ENCODE assay signal across 8 cellular contexts in genomic region chr2:209495068-209495620, GRCh38.
DNase-seq lines count a peak whose midpoint lies in the region; ATAC-seq, FAIRE-seq and TF ChIP-seq lines count a peak whose summit lies in the region.
"Not testable (repeated sequence)": the region's sequence is repeated elsewhere in the genome, so short reads cannot be mapped to it uniquely, and the experiment has no call there.

No MANE protein-coding gene starts in this region.

- not testable (repeated sequence) for TF ChIP-seq CTCF in Calu3 (IDR thresholded peaks at IDR 0.05; ENCODE audit: unreplicated experiment); Panc1 (IDR thresholded peaks at IDR 0.05); body of pancreas (IDR thresholded peaks at IDR 0.05); endothelial cell of umbilical vein (IDR thresholded peaks at IDR 0.05; ENCODE audit: extremely low read depth in 1 of 2, insufficient read depth in 1 of 2, low read depth in 1 of 2, low read length in 2 of 2); heart right ventricle (IDR thresholded peaks at IDR 0.05); lower lobe of right lung (IDR thresholded peaks at IDR 0.05); gastrocnemius medialis (IDR thresholded peaks at IDR 0.05 in 4 of 5, conservative IDR thresholded peaks at IDR 0.05 in 1 of 5); thyroid gland (IDR thresholded peaks at IDR 0.05)

- not testable (repeated sequence) for FAIRE-seq in endothelial cell of umbilical vein (lab: Jason Lieb, UNC)

- 89 to 93% methylated on average over 5 to 13 of the region's 13 CpGs for WGBS in body of pancreas, 2 donors
- 75 to 87% methylated on average over 13 of the region's 13 CpGs for WGBS in heart right ventricle, 2 donors
- 84 to 85% methylated on average over 11 to 13 of the region's 13 CpGs for WGBS in thyroid gland, 2 donors

- H3K4me3 ChIP-seq in Panc1 (ENCODE audit: low read depth in 2 of 2, low read length in 2 of 2); body of pancreas; lower lobe of right lung; thyroid gland (replicated peaks in 1 of 3): not testable (repeated sequence)
- H3K4me3 ChIP-seq in endothelial cell of umbilical vein (replicated peaks in 1 of 3; ENCODE audit: insufficient read depth in 1 of 3, low read depth in 1 of 3, low read length in 3 of 3): peak overlapping the region in 1 of 3 experiments; percentile 52
- H3K4me3 ChIP-seq in heart right ventricle: peak overlapping the region in 5 of 10 donors; percentile 10 to 21 (median 19)
- peak overlapping the region in 1 of 4 donors; percentile 9 for H3K4me3 ChIP-seq in gastrocnemius medialis

- H3K9me3 Mint-ChIP-seq in Calu3 (ENCODE audit: low read depth, unreplicated experiment): peaks cover 14% of the 10 kb centered on the region

- H3K27me3 Mint-ChIP-seq in Calu3 (ENCODE audit: unreplicated experiment): not testable (repeated sequence)

- H3K36me3 ChIP-seq in Panc1 (ENCODE audit: control insufficient read depth, insufficient read depth, low read length); body of pancreas (replicated peaks in 1 of 2; ENCODE audit: insufficient read depth in 1 of 2, low read depth in 2 of 2); endothelial cell of umbilical vein (ENCODE audit: control insufficient read depth in 2 of 2, extremely low read depth in 1 of 2, insufficient read depth in 2 of 2, low read length in 2 of 2); heart right ventricle; lower lobe of right lung; gastrocnemius medialis; thyroid gland: not testable (repeated sequence)

- not testable (repeated sequence) for H3K4me1 ChIP-seq in Panc1 (ENCODE audit: control insufficient read depth, insufficient read depth, low read length)
- peaks cover 20% of the 10 kb centered on the region for H3K4me1 ChIP-seq in body of pancreas
- peaks cover 30% of the 10 kb centered on the region for H3K4me1 ChIP-seq in endothelial cell of umbilical vein (ENCODE audit: control insufficient read depth, extremely low read depth, insufficient read depth, low read length)
- peaks cover 3 to 36% (median 15%) of the 10 kb centered on the region in 9 donors for H3K4me1 ChIP-seq in heart right ventricle
- peaks cover 17% of the 10 kb centered on the region for H3K4me1 ChIP-seq in lower lobe of right lung
- peaks cover 0 to 12% of the 10 kb centered on the region in 2 donors for H3K4me1 ChIP-seq in gastrocnemius medialis
- H3K4me1 ChIP-seq in thyroid gland: peaks cover 9 to 16% of the 10 kb centered on the region in 2 donors

- H3K27ac ChIP-seq in Panc1 (ENCODE audit: low read length) (peak overlapping the region; percentile 68), body of pancreas (peak overlapping the region; percentile 74 to 87 (median 80)), endothelial cell of umbilical vein (ENCODE audit: insufficient read depth, low read depth, low read length) (peak overlapping the region; percentile 100), heart right ventricle (peak overlapping the region; percentile 70 to 93 (median 82)), lower lobe of right lung (peak overlapping the region; percentile 74), gastrocnemius medialis (peak overlapping the region; percentile 70 to 79 (median 75)), thyroid gland (peak overlapping the region; percentile 39 to 90 (median 52))

- not testable (repeated sequence) for H3K4me3 Mint-ChIP-seq in Calu3 (ENCODE audit: low read depth, unreplicated experiment)

- peak overlapping the region; percentile 74 for H3K9ac ChIP-seq in endothelial cell of umbilical vein (replicated peaks; ENCODE audit: extremely low read depth, insufficient read depth, low read length)

- CTCF ChIA-PET in Calu3 (lab: Charles Lee) (interaction anchor here (0.6 to 1.4 kb wide), 5 partner anchors 8 to 21 kb away, joined by 3 to 5 read pairs (median 3); no protein-coding TSS in a partner anchor), endothelial cell of umbilical vein (lab: Charles Lee) (interaction anchor here (1.0 to 3.1 kb wide), 10 partner anchors 9 to 160 kb away, joined by 3 to 34 read pairs (median 4); partner anchors contain the start of gene MAP2)
- CTCF ChIA-PET in Panc1 (lab: Charles Lee): not testable (repeated sequence)

- POLR2A ChIA-PET in Panc1 (lab: Charles Lee): not testable (repeated sequence)
- POLR2A ChIA-PET in endothelial cell of umbilical vein (lab: Charles Lee): interaction anchor here (1.0 to 1.1 kb wide), 3 partner anchors 19 to 676 kb away, joined by 3 read pairs; partner anchors contain the start of gene KANSL1L

- H2AFZ ChIP-seq in endothelial cell of umbilical vein (ENCODE audit: low read depth, low read length): peak overlapping the region; percentile 54

- not testable (repeated sequence) for H3K36me3 Mint-ChIP-seq in Calu3 (ENCODE audit: insufficient read depth, unreplicated experiment)

- not testable (repeated sequence) for BruUV-seq in Calu3 (replicated peaks; lab: Mats Ljungman, UMichigan); Panc1 (replicated peaks; lab: Mats Ljungman, UMichigan)
- TSS peak; percentile 87 for BruUV-seq in endothelial cell of umbilical vein (replicated peaks; lab: Mats Ljungman, UMichigan)

- H3K4me1 Mint-ChIP-seq in Calu3 (ENCODE audit: low read depth, unreplicated experiment): peaks cover 17% of the 10 kb centered on the region

- peak; percentile 5 for DNase-seq in Calu3
- not testable (repeated sequence) for DNase-seq in Panc1 (ENCODE audit: low read depth, low spot score); body of pancreas; endothelial cell of umbilical vein (ENCODE audit: low read depth, low spot score); heart right ventricle; lower lobe of right lung; gastrocnemius medialis; thyroid gland

- in situ Hi-C loops in Panc1 (cut with HindIII; ENCODE audit: low pct_unique_long_range_greater_than_20kb, low sequenced_read_pairs); gastrocnemius medialis (cut with MboI; ENCODE audit: low sequenced_read_pairs in 4 of 4): not testable (repeated sequence)

- not testable (repeated sequence) for H3K9me3 ChIP-seq in Panc1 (ENCODE audit: control insufficient read depth, insufficient read depth, low read depth, low read length); body of pancreas; endothelial cell of umbilical vein (replicated peaks; ENCODE audit: control insufficient read depth, insufficient read depth, low read length); gastrocnemius medialis; thyroid gland
- H3K9me3 ChIP-seq in heart right ventricle (peaks cover 0 to 73% (median 30%) of the 10 kb centered on the region in 11 donors), lower lobe of right lung (peaks cover 13% of the 10 kb centered on the region)

- H3K27me3 ChIP-seq in Panc1 (ENCODE audit: control insufficient read depth, insufficient read depth, low read length); body of pancreas; endothelial cell of umbilical vein (ENCODE audit: control insufficient read depth in 2 of 2, insufficient read depth in 2 of 2, low read length in 2 of 2); heart right ventricle; lower lobe of right lung (ENCODE audit: low read depth); gastrocnemius medialis; thyroid gland: not testable (repeated sequence)

- not testable (repeated sequence) for H4K20me1 ChIP-seq in endothelial cell of umbilical vein (replicated peaks; ENCODE audit: control insufficient read depth, extremely low read depth, insufficient read depth, low read length)

- H3K27ac Mint-ChIP-seq in Calu3 (ENCODE audit: unreplicated experiment): peak overlapping the region; percentile 74

- H3K4me2 ChIP-seq in endothelial cell of umbilical vein (ENCODE audit: insufficient read depth, low read length): peak overlapping the region; percentile 82

- not testable (repeated sequence) for H3K9me1 ChIP-seq in endothelial cell of umbilical vein (replicated peaks; ENCODE audit: control insufficient read depth, extremely low read depth, insufficient read depth, low read length)

- dilution Hi-C loops in endothelial cell of umbilical vein (cut with MboI; ENCODE audit: extremely low pct_ligation_motif_present, low sequenced_read_pairs): not testable (repeated sequence)

- H3K79me2 ChIP-seq in endothelial cell of umbilical vein (ENCODE audit: control insufficient read depth, insufficient read depth, low read length): not testable (repeated sequence)

- ATAC-seq in Panc1, body of pancreas, lower lobe of right lung, gastrocnemius medialis: not testable (repeated sequence)
- peak in 2 of 8 donors; percentile 10 to 23 for ATAC-seq in heart right ventricle

- intact Hi-C loops in Calu3 (cut with micrococcal nuclease; ENCODE audit: unreplicated experiment); Panc1 (cut with micrococcal nuclease; ENCODE audit: unreplicated experiment); body of pancreas (cut with DNase I); lower lobe of right lung (cut with DNase I); gastrocnemius medialis (cut with DNase I; ENCODE audit: low total_unique reads); thyroid gland (cut with DNase I): not testable (repeated sequence)
- intact Hi-C loops in endothelial cell of umbilical vein (cut with micrococcal nuclease) (loop anchor here (10.0 kb wide), 1 partner anchor 680 kb away; the partner anchor contains the start of gene KANSL1L), heart right ventricle (cut with DNase I) (loop anchor here in 5 of 10 donors (5.0 to 10.0 kb wide), 4 partner anchors 50 to 73 kb away; partner anchors contain the start of gene MAP2 (in 4 of the 5))

- not testable (repeated sequence) for TF ChIP-seq POLR2A in body of pancreas (IDR thresholded peaks at IDR 0.05); endothelial cell of umbilical vein (IDR thresholded peaks at IDR 0.05; ENCODE audit: low read depth, low read length); gastrocnemius medialis (IDR thresholded peaks at IDR 0.05); thyroid gland (IDR thresholded peaks at IDR 0.05)
